ENCODE assay signal across 8 cellular contexts in the genomic region with DNA sequence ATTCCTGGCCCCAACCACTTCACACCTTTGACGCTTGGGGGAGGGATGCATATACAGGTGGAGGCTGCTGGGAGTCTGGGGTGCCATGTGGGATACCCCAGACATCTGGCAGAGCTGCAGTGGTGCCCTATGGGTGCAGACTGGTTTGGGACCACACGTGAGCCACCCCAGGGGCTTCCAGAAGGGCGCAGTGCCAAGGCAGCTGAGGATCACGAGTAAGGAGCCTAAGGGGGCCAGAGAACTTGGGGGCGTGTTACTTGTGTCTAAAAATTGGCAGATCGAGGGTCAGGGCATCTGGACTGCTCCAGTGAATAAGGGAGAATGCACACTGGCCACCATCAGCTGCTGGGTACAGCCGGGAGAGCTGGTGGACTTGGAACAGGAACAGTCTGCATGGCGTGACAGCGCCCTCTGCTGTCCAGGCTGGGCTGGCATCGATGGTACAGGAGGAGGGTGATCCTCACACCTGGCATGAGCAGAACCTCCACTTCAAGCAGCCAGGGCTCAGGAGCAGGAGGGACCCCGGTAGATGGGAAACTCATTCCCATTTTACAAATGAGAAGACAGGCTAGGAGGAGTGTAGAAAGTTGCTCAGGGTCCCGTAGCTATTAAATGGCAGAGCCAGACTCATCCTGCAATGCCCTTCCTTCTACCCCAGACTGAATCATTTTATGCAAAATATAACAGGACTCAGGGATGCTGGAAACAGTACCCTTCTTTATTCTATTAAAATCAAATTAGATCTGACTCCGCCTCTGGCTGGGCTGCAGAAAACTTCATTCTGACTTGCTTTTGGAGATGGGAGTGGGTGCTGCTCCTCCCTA.
DNase-seq lines count a peak whose midpoint lies in the region; ATAC-seq lines count a peak whose summit lies in the region.

No MANE protein-coding gene starts in this region.

- peak; percentile 87 for DNase-seq in EH (ENCODE audit: low read depth)
- DNase-seq in HS-5 (ENCODE audit: low read depth), result peak; percentile 45
- peak; percentile 75 for DNase-seq in NK-92 treated with Interleukin-12 subunit alpha and Interleukin-12 subunit beta, amount 100 ng/mL, for 24 hours (lab: John Stamatoyannopoulos, UW)
- DNase-seq in activated CD8-positive, alpha-beta memory T cell treated with anti-CD3 and anti-CD28 coated beads for 1 hour (ENCODE audit: extremely low read depth in 1 of 2, low read depth in 1 of 2), result peak; percentile 52 to 66
- DNase-seq in effector CD8-positive, alpha-beta T cell (lab: John Stamatoyannopoulos, UW), result peak; percentile 70
- peak; percentile 88 to 93 for DNase-seq in lung microvascular endothelial cell (ENCODE audit: low read depth in 2 of 2)
- DNase-seq in stimulated activated CD8-positive, alpha-beta memory T cell treated with anti-CD3 and anti-CD28 coated beads, Interleukin-12 subunit alpha, Interleukin-12 subunit beta, amount 100 ng/mL, for 4 hours (ENCODE audit: low read depth), result peak; percentile 59

- ATAC-seq in HG03439 (IDR thresholded peaks at IDR 0.05; ENCODE audit: unreplicated experiment), result no peak
